In genomic region chr6:101397199-101397598, GRCh38 we compare ENCODE assay signal across 12 cellular contexts. TPM values are rescaled to one million over a fixed set of nuclear protein-coding genes. Genes with fewer than 3 reads are reported as not detected.
DNase-seq lines count a peak whose midpoint lies in the region; ATAC-seq and TF ChIP-seq lines count a peak whose summit lies in the region.
"Had no signal": no experiment of that assay in that cellular context is flagged by ENCODE, and none has a peak within 500 bp of the region (broad histone marks: within the 10 kb centered on the region; RNA-seq: fewer than 3 reads in every experiment).

No MANE protein-coding gene starts in this region.

- H3K9me3 ChIP-seq in BE2C (no peaks in the 10 kb centered on the region), endodermal cell (ENCODE audit: control insufficient read depth, low read length) (no peaks in the 10 kb centered on the region)

- peaks cover 32% of the 10 kb centered on the region for H3K4me1 Mint-ChIP-seq in endodermal cell

- no peaks in the 10 kb centered on the region for H3K27me3 ChIP-seq in BE2C
- peaks cover 80% of the 10 kb centered on the region for H3K27me3 ChIP-seq in endodermal cell (ENCODE audit: control insufficient read depth, insufficient read depth, low read length, poor library complexity, severe bottlenecking)

- H3K4me3 ChIP-seq in BE2C (ENCODE audit: low read depth, low read length), result no peak overlapping the region
- H3K4me3 ChIP-seq in endodermal cell (ENCODE audit: low read length), result no peak overlapping the region

- DNase-seq in BE2C, result no peak
- peak; percentile 20 for DNase-seq in HT1080 (ENCODE audit: low read depth)
- peak; percentile 11 for DNase-seq in NCI-H82 treated with DMSO at 0.1 percent for 48 hours (lab: John Stamatoyannopoulos, UW; ENCODE audit: unreplicated experiment)
- DNase-seq in endodermal cell, result no peak
- DNase-seq in NCI-H1105 treated with DMSO at 0.1 percent for 48 hours (lab: John Stamatoyannopoulos, UW), result no peak
- DNase-seq in HuH-7.5 (ENCODE audit: low spot score), result no peak
- DNase-seq: stimulated activated naive B cell treated with anti-CD40 and anti-IgM and Interleukin-4, amounts not matched to agents 10 μg/mL and 1 μg/mL and 100 μg/mL, for 72 hours had no signal

- peaks cover 69% of the 10 kb centered on the region for H3K27me3 Mint-ChIP-seq in endodermal cell (ENCODE audit: insufficient read depth)

- no peak overlapping the region for H3K27ac Mint-ChIP-seq in endodermal cell
- H3K27ac Mint-ChIP-seq: stimulated activated naive B cell treated with anti-CD40 and anti-IgM and Interleukin-4, amounts not matched to agents 10 μg/mL and 1 μg/mL and 100 μg/mL, for 72 hours had no signal

- H3K36me3 ChIP-seq in BE2C (no peaks in the 10 kb centered on the region), endodermal cell (ENCODE audit: control insufficient read depth, insufficient read depth, low read length) (no peaks in the 10 kb centered on the region)

- peak; percentile 69 for TF ChIP-seq CTCF in BE2C (IDR thresholded peaks at IDR 0.05; ENCODE audit: low read depth, low read length)
- peak; percentile 83 for TF ChIP-seq CTCF in endodermal cell (conservative IDR thresholded peaks at IDR 0.05)

- no peak overlapping the region for H3K4me3 Mint-ChIP-seq in endodermal cell
- H3K4me3 Mint-ChIP-seq: stimulated activated naive B cell treated with anti-CD40 and anti-IgM and Interleukin-4, amounts not matched to agents 10 μg/mL and 1 μg/mL and 100 μg/mL, for 72 hours had no signal

- H3K9me3 Mint-ChIP-seq in endodermal cell, result no peaks in the 10 kb centered on the region

- no peaks in the 10 kb centered on the region for H3K36me3 Mint-ChIP-seq in endodermal cell (ENCODE audit: low read depth)

- no peak overlapping the region for H3K9ac ChIP-seq in endodermal cell (ENCODE audit: extremely low read depth, low read length, poor library complexity, severe bottlenecking)

- no peak overlapping the region for H3K27ac ChIP-seq in endodermal cell (ENCODE audit: low read depth, low read length)

- ATAC-seq in GM21447 (IDR thresholded peaks at IDR 0.05; ENCODE audit: unreplicated experiment) (no peak), HG03342 (IDR thresholded peaks at IDR 0.05; ENCODE audit: unreplicated experiment) (no peak)
- ATAC-seq: right cardiac atrium; stimulated activated naive B cell treated with anti-CD40 and anti-IgM and Interleukin-4, amounts not matched to agents 10 μg/mL and 1 μg/mL and 100 μg/mL, for 72 hours had no signal

- H3K4me1 ChIP-seq in BE2C (no peaks in the 10 kb centered on the region; the same call in 1 of the 2 replicates), endodermal cell (ENCODE audit: control insufficient read depth, insufficient read depth, low read length) (no peaks in the 10 kb centered on the region)

- WGBS in endodermal cell (ENCODE audit: insufficient coverage in 1 of 2, insufficient read length in 1 of 2), 2 experiments, result 10 to 18% methylated on average over 3 to 4 of the region's 4 CpGs

RNA-seq across cellular contexts. Expression of gene GRIK2, which starts 3.7 kb away (rescaled TPM):
- 13.5 TPM for polyA plus RNA-seq in BE2C (2012; ENCODE audit: insufficient read depth, insufficient read length, low read depth)
- 0.20 TPM in 1 of 2 replicates, not detected in the other for total RNA-seq in HT1080 (2014; rRNA removed; shearing (Covaris generic))
- polyA plus RNA-seq in HT1080 (2015; cell fraction: cytosol; rRNA removed), result 0.46 and 0.66 TPM in 2 replicates
- 0.30 and 0.52 TPM in 2 replicates for polyA plus RNA-seq in HT1080 (2015; cell fraction: nucleus; rRNA removed)
- total RNA-seq in endodermal cell, result 1 to 10 TPM in 1 of 2 donors, under 1 TPM in 1; 1.00 to 4.5 TPM
- 2.2 TPM for polyA plus RNA-seq in endodermal cell (2013, experiment 1 of 2)
- 2.1 TPM for polyA plus RNA-seq in endodermal cell (2013, experiment 2 of 2)
- total RNA-seq: Daoy, dermis microvascular lymphatic vessel endothelial cell had no signal

Comparison
In these comparisons a context has a peak if more than half of its experiments do, and no peak if none do; other contexts are left out.
1. DNase-seq: peak in HT1080 (single experiment) and NCI-H82 treated with DMSO at 0.1 percent for 48 hours (single experiment); none in BE2C (single experiment), endodermal cell (single experiment), NCI-H1105 treated with DMSO at 0.1 percent for 48 hours (single experiment) and HuH-7.5 (single experiment).